ENCODE assay signal across 8 cellular contexts in genomic region chr7:158976849-158977593, GRCh38.
A peak's percentile ranks its signal among the peaks of the same experiment; 100 is the strongest.
DNase-seq lines count a peak whose midpoint lies in the region; ATAC-seq and TF ChIP-seq lines count a peak whose summit lies in the region.

No MANE protein-coding gene starts in this region.

- peak; percentile 55 for DNase-seq in COR-L47 (lab: John Stamatoyannopoulos, UW)
- peak; percentile 98 for DNase-seq in HT-29 (ENCODE audit: low spot score)
- DNase-seq in OCI-M2 (lab: John Stamatoyannopoulos, UW; ENCODE audit: unreplicated experiment): peak; percentile 92
- DNase-seq in activated T-cell treated with anti-CD3 and anti-CD28 coated beads, Interleukin-2, amount 50 U/mL, for 4 hours: peak; percentile 93
- peak; percentile 65 for DNase-seq in fibroblast of peridontal ligament (ENCODE audit: extremely low read depth)
- peak; percentile 76 to 93 (median 86) for DNase-seq in stimulated activated naive CD4-positive, alpha-beta T cell (lab: John Stamatoyannopoulos, UW)

- peak overlapping the region; percentile 32 to 62 (median 40) for H3K27ac Mint-ChIP-seq in nephron

- no peaks in the 10 kb centered on the region for H3K27me3 Mint-ChIP-seq in activated T-cell treated with anti-CD3 and anti-CD28 coated beads, Interleukin-2, amount 50 U/mL, for 4 hours (ENCODE audit: low read depth)
- H3K27me3 Mint-ChIP-seq in nephron (ENCODE audit: low read depth): peaks cover 10% of the 10 kb centered on the region

- H3K36me3 Mint-ChIP-seq in activated T-cell treated with anti-CD3 and anti-CD28 coated beads, Interleukin-2, amount 50 U/mL, for 4 hours (ENCODE audit: insufficient read depth): no peaks in the 10 kb centered on the region
- H3K36me3 Mint-ChIP-seq in nephron (ENCODE audit: low read depth): no peaks in the 10 kb centered on the region

- H3K4me1 Mint-ChIP-seq in activated T-cell treated with anti-CD3 and anti-CD28 coated beads, Interleukin-2, amount 50 U/mL, for 4 hours (ENCODE audit: low read depth): peaks cover 19% of the 10 kb centered on the region
- peaks cover 18% of the 10 kb centered on the region for H3K4me1 Mint-ChIP-seq in nephron

- H3K9me3 Mint-ChIP-seq in activated T-cell treated with anti-CD3 and anti-CD28 coated beads, Interleukin-2, amount 50 U/mL, for 4 hours: no peaks in the 10 kb centered on the region
- peaks cover 25% of the 10 kb centered on the region for H3K9me3 Mint-ChIP-seq in nephron

- ATAC-seq in GM21367 (IDR thresholded peaks at IDR 0.05; ENCODE audit: unreplicated experiment): peak; percentile 93
- ATAC-seq in activated T-cell treated with anti-CD3 and anti-CD28 coated beads, Interleukin-2, amount 50 U/mL, for 4 hours: peak; percentile 75 to 76

- TF ChIP-seq CTCF in nephron (IDR thresholded peaks at IDR 0.05; ENCODE audit: unreplicated experiment in 3 of 3): peak; percentile 59 to 85 (median 79)

- H3K4me3 Mint-ChIP-seq in activated T-cell treated with anti-CD3 and anti-CD28 coated beads, Interleukin-2, amount 50 U/mL, for 4 hours: peak overlapping the region; percentile 86
- peak overlapping the region; percentile 79 to 84 (median 79) for H3K4me3 Mint-ChIP-seq in nephron

Comparison
In these comparisons a context has a peak if more than half of its experiments do, and no peak if none do; other contexts are left out.
1. Peak in every context shown above with its lines: DNase-seq and ATAC-seq.